ENCODE assay signal across 16 cellular contexts in genomic region chr19:49823472-49823871, GRCh38. TPM values are rescaled to one million over a fixed set of nuclear protein-coding genes. Genes with fewer than 3 reads are reported as not detected.
DNase-seq lines count a peak whose midpoint lies in the region; ATAC-seq, FAIRE-seq and TF ChIP-seq lines count a peak whose summit lies in the region.
"Had no signal": no experiment of that assay in that cellular context is flagged by ENCODE, and none has a peak within 500 bp of the region (broad histone marks: within the 10 kb centered on the region; RNA-seq: fewer than 3 reads in every experiment).

No MANE protein-coding gene starts in this region.

- peak; percentile 68 for FAIRE-seq in bronchial epithelial cell (lab: Jason Lieb, UNC)

- no peak for TF ChIP-seq CTCF in bronchial epithelial cell (IDR thresholded peaks at IDR 0.05; ENCODE audit: insufficient read depth, low read length, severe bottlenecking)

- intact Hi-C loops in Right ventricle myocardium inferior (cut with DNase I) = no loop called here

- peaks cover 13% of the 10 kb centered on the region for H3K36me3 ChIP-seq in bronchial epithelial cell (ENCODE audit: control insufficient read depth, insufficient read depth, low read length)

- no peak for ATAC-seq in Right ventricle myocardium inferior

- no peak overlapping the region for H3K4me3 ChIP-seq in bronchial epithelial cell (ENCODE audit: low read depth, low read length)
- H3K4me3 ChIP-seq: upper lobe of left lung had no signal

- no peaks in the 10 kb centered on the region for H3K27me3 ChIP-seq in bronchial epithelial cell (ENCODE audit: control insufficient read depth, insufficient read depth, low read length)
- H3K27me3 ChIP-seq: upper lobe of left lung had no signal

- DNase-seq in DMS53 treated with DMSO at 0.1 percent for 48 hours (lab: John Stamatoyannopoulos, UW; ENCODE audit: unreplicated experiment) (peak; percentile 90), NCI-H1436 (lab: John Stamatoyannopoulos, UW) (peak; percentile 81), NCI-H345 (lab: John Stamatoyannopoulos, UW) (peak; percentile 84), bronchial epithelial cell (ENCODE audit: low read depth) (no peak), GM19240 (ENCODE audit: insufficient read length, low spot score) (no peak), GF-D8 (lab: John Stamatoyannopoulos, UW) (no peak), LoVo (ENCODE audit: low spot score) (no peak), Right ventricle myocardium inferior (ENCODE audit: missing footprints) (no peak)
- DNase-seq: ACHN; activated CD4-positive, alpha-beta T cell treated with anti-CD3 and anti-CD28 coated beads, Interleukin-2, amount 50 U/mL, for 4 hours; activated naive CD4-positive, alpha-beta T cell treated with anti-CD3 and anti-CD28 coated beads, Interleukin-2, amount 10 ng/mL, durations not matched to agents 7 days and 5 days; H7; KBM-7; MV-4-11; stimulated activated CD4-positive, alpha-beta T cell treated with anti-CD3 and anti-CD28 coated beads, Interleukin-1b, Interleukin-23, amount 100 ng/mL, for 48 hours; upper lobe of left lung had no signal

RNA-seq across cellular contexts. Expression of gene MED25, which starts 5.4 kb away (rescaled TPM):
- total RNA-seq in bronchial epithelial cell (8.2 and 10.2 TPM in 2 replicates), Right ventricle myocardium inferior (70.4 TPM)

RNA-seq across cellular contexts. Expression of gene FUZ, which starts 10.4 kb away (rescaled TPM):
- total RNA-seq in bronchial epithelial cell = 12.1 and 13.2 TPM in 2 replicates
- total RNA-seq in Right ventricle myocardium inferior = 21.0 TPM

RNA-seq across cellular contexts. Expression of gene PTOV1, which starts 27.5 kb away (rescaled TPM):
- 20.5 and 23.6 TPM in 2 replicates for total RNA-seq in bronchial epithelial cell
- 122 TPM for total RNA-seq in Right ventricle myocardium inferior

RNA-seq across cellular contexts. Expression of gene PNKP, which starts 43.9 kb away (rescaled TPM):
- total RNA-seq in bronchial epithelial cell (26.8 and 37.9 TPM in 2 replicates), Right ventricle myocardium inferior (36.9 TPM)

RNA-seq across cellular contexts. Expression of gene AKT1S1, which starts 53.7 kb away (rescaled TPM):
- 3.7 and 7.4 TPM in 2 replicates for total RNA-seq in bronchial epithelial cell
- total RNA-seq in Right ventricle myocardium inferior = 37.2 TPM

Comparison
In these comparisons a context has a peak if more than half of its experiments do, and no peak if none do; other contexts are left out.
1. DNase-seq: peak in DMS53 treated with DMSO at 0.1 percent for 48 hours (single experiment), NCI-H1436 (single experiment) and NCI-H345 (single experiment); none in bronchial epithelial cell (single experiment), GM19240 (single experiment), GF-D8 (single experiment), LoVo (single experiment) and Right ventricle myocardium inferior (single experiment).